ENCODE assay signal across 8 cellular contexts in the genomic region with DNA sequence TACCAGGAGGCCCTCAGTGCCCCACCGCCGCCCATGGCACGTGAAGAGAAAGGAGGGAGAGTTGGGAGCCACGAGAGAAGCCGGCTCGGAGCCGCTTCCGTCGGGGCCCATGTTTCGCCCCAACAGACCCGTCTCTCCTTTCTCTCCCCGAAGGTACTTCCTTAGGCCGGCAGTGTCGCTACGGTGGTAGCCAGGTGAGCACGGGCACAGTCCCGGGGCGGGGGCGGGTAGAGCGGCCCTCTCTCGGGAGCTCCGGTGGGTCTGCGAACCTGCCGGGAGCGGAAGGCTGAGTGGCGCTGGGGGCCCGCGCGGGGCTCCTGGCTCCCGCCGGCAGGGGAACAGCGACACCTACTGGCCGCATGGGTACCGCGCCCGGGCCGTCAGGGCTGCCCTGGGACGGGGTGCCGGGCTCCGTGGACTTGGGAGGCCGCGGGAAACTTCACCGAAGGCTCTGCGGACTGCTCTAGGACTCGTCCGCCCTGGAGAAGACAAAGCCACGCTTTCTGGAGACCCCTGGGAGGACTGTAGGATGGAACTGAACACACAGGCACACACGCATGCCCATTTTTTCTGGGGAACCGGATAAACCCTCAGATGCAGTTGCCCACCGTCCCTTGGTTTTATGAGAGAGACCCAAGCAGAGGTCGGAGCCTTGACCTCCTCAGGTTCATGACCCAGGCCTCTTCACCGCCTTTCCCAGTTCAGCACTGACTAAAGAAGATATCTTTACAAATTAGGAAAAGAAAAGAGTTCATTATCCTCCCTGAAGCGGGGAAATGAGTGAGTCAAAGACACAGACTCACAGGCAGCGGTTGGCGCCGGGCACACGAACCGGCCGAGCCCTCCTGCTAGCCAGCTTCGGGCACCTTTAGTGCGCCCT.
DNase-seq lines count a peak whose midpoint lies in the region; ATAC-seq and TF ChIP-seq lines count a peak whose summit lies in the region.

No MANE protein-coding gene starts in this region.

- peaks cover 79% of the 10 kb centered on the region for H3K27me3 ChIP-seq in fibroblast of lung (ENCODE audit: control insufficient read depth, insufficient read depth, low read length)

- peak; percentile 99 for TF ChIP-seq CTCF in CD14-positive monocyte (IDR thresholded peaks at IDR 0.05)
- peak; percentile 69 to 81 for TF ChIP-seq CTCF in fibroblast of lung (conservative IDR thresholded peaks at IDR 0.05 in 1 of 2, IDR thresholded peaks at IDR 0.05 in 1 of 2; ENCODE audit: low read depth in 1 of 2, low read length in 2 of 2)
- TF ChIP-seq CTCF in nephron progenitor cell (IDR thresholded peaks at IDR 0.05): peak; percentile 98

- H3K4me3 ChIP-seq in fibroblast of lung (replicated peaks in 1 of 4; ENCODE audit: control extremely low read depth in 1 of 4, insufficient read depth in 1 of 4, low read depth in 3 of 4, low read length in 4 of 4): peak overlapping the region in 2 of 4 experiments; percentile 17 to 44

- H3K36me3 Mint-ChIP-seq in CD14-positive monocyte (peaks cover 10 to 11% of the 10 kb centered on the region in 2 donors), nephron progenitor cell (ENCODE audit: low read depth) (no peaks in the 10 kb centered on the region)
- no peaks in the 10 kb centered on the region for H3K36me3 Mint-ChIP-seq in activated T-cell treated with anti-CD3 and anti-CD28 coated beads, Interleukin-2, amount 50 U/mL, for 24 hours (ENCODE audit: low read depth)

- DNase-seq in CD14-positive monocyte (ENCODE audit: low spot score) (peak; percentile 66), OCI-M1 (lab: John Stamatoyannopoulos, UW) (peak; percentile 81), fibroblast of lung (ENCODE audit: low read depth in 2 of 2) (peak; percentile 45 to 74), nephron progenitor cell (peak; percentile 95)
- DNase-seq in activated T-cell treated with anti-CD3 and anti-CD28 coated beads, Interleukin-2, amount 50 U/mL, for 24 hours: peak; percentile 89
- peak; percentile 88 for DNase-seq in stimulated activated naive CD8-positive, alpha-beta T cell treated with anti-CD3 and anti-CD28 coated beads, Interleukin-15, Interleukin-2, amounts not matched to agents 100 U/mL and 50 U/mL, for 24 hours

- H3K79me2 ChIP-seq in fibroblast of lung (ENCODE audit: control insufficient read depth, insufficient read depth, low read length): no peaks in the 10 kb centered on the region

- no peaks in the 10 kb centered on the region for H3K9me3 ChIP-seq in fibroblast of lung (ENCODE audit: control insufficient read depth, insufficient read depth, low read depth, low read length)

- H3K4me1 Mint-ChIP-seq in CD14-positive monocyte (peaks cover 32% of the 10 kb centered on the region), nephron progenitor cell (peaks cover 27% of the 10 kb centered on the region)
- H3K4me1 Mint-ChIP-seq in activated T-cell treated with anti-CD3 and anti-CD28 coated beads, Interleukin-2, amount 50 U/mL, for 24 hours (ENCODE audit: low read depth): peaks cover 26% of the 10 kb centered on the region

- H2AFZ ChIP-seq in fibroblast of lung (ENCODE audit: low read length): no peak overlapping the region

- peak; percentile 82 for ATAC-seq in GM19351 (IDR thresholded peaks at IDR 0.05; ENCODE audit: unreplicated experiment)
- peak; percentile 77 for ATAC-seq in HG03439 (IDR thresholded peaks at IDR 0.05; ENCODE audit: unreplicated experiment)
- peak; percentile 90 for ATAC-seq in stimulated activated naive CD8-positive, alpha-beta T cell treated with anti-CD3 and anti-CD28 coated beads, Interleukin-15, Interleukin-2, amounts not matched to agents 100 U/mL and 50 U/mL, for 24 hours

- H3K4me1 ChIP-seq in fibroblast of lung (ENCODE audit: control insufficient read depth, extremely low read depth, insufficient read depth, low read length): no peaks in the 10 kb centered on the region

- H3K27ac Mint-ChIP-seq in CD14-positive monocyte (no peak overlapping the region), nephron progenitor cell (no peak overlapping the region)
- H3K27ac Mint-ChIP-seq in activated T-cell treated with anti-CD3 and anti-CD28 coated beads, Interleukin-2, amount 50 U/mL, for 24 hours: no peak overlapping the region

- no peak overlapping the region for H3K9ac ChIP-seq in fibroblast of lung (ENCODE audit: insufficient read depth, low read length)

- H3K9me3 Mint-ChIP-seq in CD14-positive monocyte (peaks cover 0 to 42% (median 12%) of the 10 kb centered on the region in 7 donors), nephron progenitor cell (no peaks in the 10 kb centered on the region)
- no peaks in the 10 kb centered on the region for H3K9me3 Mint-ChIP-seq in activated T-cell treated with anti-CD3 and anti-CD28 coated beads, Interleukin-2, amount 50 U/mL, for 24 hours

- no peak overlapping the region for H3K27ac ChIP-seq in fibroblast of lung (ENCODE audit: insufficient read depth, low read length)

- H3K27me3 Mint-ChIP-seq in CD14-positive monocyte (ENCODE audit: low read depth in 3 of 3) (peaks cover 94 to 99% (median 95%) of the 10 kb centered on the region in 3 donors), nephron progenitor cell (ENCODE audit: low read depth, poor library complexity) (peaks cover 100% of the 10 kb centered on the region)
- peaks cover 89% of the 10 kb centered on the region for H3K27me3 Mint-ChIP-seq in activated T-cell treated with anti-CD3 and anti-CD28 coated beads, Interleukin-2, amount 50 U/mL, for 24 hours

- no peaks in the 10 kb centered on the region for H4K20me1 ChIP-seq in fibroblast of lung (ENCODE audit: control insufficient read depth, extremely low read depth, insufficient read depth, low read length)

- peak overlapping the region; percentile 71 to 87 for H3K4me3 Mint-ChIP-seq in CD14-positive monocyte
- H3K4me3 Mint-ChIP-seq in activated T-cell treated with anti-CD3 and anti-CD28 coated beads, Interleukin-2, amount 50 U/mL, for 24 hours: peak overlapping the region; percentile 33
- peak overlapping the region; percentile 58 for H3K4me3 Mint-ChIP-seq in nephron progenitor cell

- intact Hi-C loops in CD14-positive monocyte (cut with micrococcal nuclease): loop anchor here in 1 of 2 donors (10.0 kb wide), 1 partner anchor 536 kb away; no protein-coding TSS in a partner anchor

- H3K36me3 ChIP-seq in fibroblast of lung (ENCODE audit: control insufficient read depth, insufficient read depth, low read length): no peaks in the 10 kb centered on the region

- peak overlapping the region; percentile 76 for H3K4me2 ChIP-seq in fibroblast of lung (ENCODE audit: extremely low read depth, insufficient read depth, low read length)
